20 cellular contexts compared by ENCODE assay signal in the genomic region with DNA sequence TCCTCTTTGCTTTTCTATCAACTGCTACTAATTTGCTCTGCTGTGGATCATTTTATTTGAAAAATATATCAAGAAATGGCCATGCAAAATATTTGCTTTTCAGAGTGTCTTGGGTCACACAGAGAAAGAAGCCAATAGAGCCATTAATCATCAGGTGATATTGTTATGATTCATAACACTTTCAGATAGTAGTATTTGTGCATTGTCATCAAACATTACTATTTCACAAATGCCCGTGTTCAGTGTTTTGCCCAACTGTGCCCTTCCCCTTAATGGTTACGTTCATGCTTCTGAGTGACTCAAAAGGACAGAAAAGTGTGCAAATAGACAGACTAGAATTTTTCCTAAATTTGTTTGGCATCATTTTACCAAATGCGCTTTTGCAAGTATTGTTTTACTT. TPM values are rescaled to one million over a fixed set of nuclear protein-coding genes. Genes with fewer than 3 reads are reported as not detected.
DNase-seq lines count a peak whose midpoint lies in the region; TF ChIP-seq lines count a peak whose summit lies in the region.
"Had no signal": no experiment of that assay in that cellular context is flagged by ENCODE, and none has a peak within 500 bp of the region (broad histone marks: within the 10 kb centered on the region; RNA-seq: fewer than 3 reads in every experiment).

No MANE protein-coding gene starts in this region.

- H3K27me3 ChIP-seq in breast epithelium: peaks cover 0 to 7% of the 10 kb centered on the region in 2 donors
- H3K27me3 ChIP-seq: BE2C; BLaER1 treated with 17β-estradiol and CSF1 and Interleukin-3, amounts not matched to agents 10 nM and 100 nM had no signal

- TF ChIP-seq POLR2A in breast epithelium (IDR thresholded peaks at IDR 0.05): no peak

- H3K27ac Mint-ChIP-seq in MCF 10A (ENCODE audit: low read depth, unreplicated experiment) (peak overlapping the region; percentile 97), glutamatergic neuron (ENCODE audit: unreplicated experiment) (no peak overlapping the region)
- H3K27ac Mint-ChIP-seq: CD14-positive monocyte; CD4-positive, alpha-beta T cell; HFFc6 had no signal

- DNase-seq in MCF 10A (ENCODE audit: unreplicated experiment) (peak; percentile 62), breast epithelium (ENCODE audit: low spot score in 2 of 2) (no peak), RWPE1 (ENCODE audit: low spot score) (peak; percentile 31), epithelial cell of esophagus (ENCODE audit: low read depth) (peak; percentile 62), NCI-H2196 treated with DMSO at 0.1 percent for 48 hours (lab: John Stamatoyannopoulos, UW; ENCODE audit: unreplicated experiment) (no peak), glutamatergic neuron (no peak), DMS153 (lab: John Stamatoyannopoulos, UW) (no peak), activated T-cell treated with anti-CD3 and anti-CD28 coated beads for 4 hours (no peak)
- DNase-seq: ACHN; AML-193; BE2C; CD4-positive, alpha-beta T cell; CD8-positive, alpha-beta memory T cell; DND-41; GOT3; HFFc6 had no signal

- TF ChIP-seq CTCF in MCF 10A (IDR thresholded peaks at IDR 0.05; ENCODE audit: unreplicated experiment) (no peak), breast epithelium (IDR thresholded peaks at IDR 0.05) (no peak), RWPE1 (conservative IDR thresholded peaks at IDR 0.05; ENCODE audit: low read depth) (no peak), epithelial cell of esophagus (IDR thresholded peaks at IDR 0.05; ENCODE audit: insufficient read depth, low read depth, low read length, missing control alignments) (no peak), glutamatergic neuron (IDR thresholded peaks at IDR 0.05; ENCODE audit: partially characterized antibody, unreplicated experiment) (no peak)

- peaks cover 6% of the 10 kb centered on the region for H3K9me3 Mint-ChIP-seq in MCF 10A (ENCODE audit: unreplicated experiment)
- no peaks in the 10 kb centered on the region for H3K9me3 Mint-ChIP-seq in glutamatergic neuron (ENCODE audit: unreplicated experiment)
- H3K9me3 Mint-ChIP-seq: CD4-positive, alpha-beta T cell; HFFc6 had no signal

- peaks cover 10% of the 10 kb centered on the region for H3K36me3 Mint-ChIP-seq in MCF 10A (ENCODE audit: insufficient read depth, unreplicated experiment)
- H3K36me3 Mint-ChIP-seq in glutamatergic neuron (ENCODE audit: unreplicated experiment): no peaks in the 10 kb centered on the region
- H3K36me3 Mint-ChIP-seq: CD14-positive monocyte; CD8-positive, alpha-beta memory T cell had no signal

- no TSS peak for BruUV-seq in MCF 10A (replicated peaks; lab: Mats Ljungman, UMichigan)

- H3K4me1 Mint-ChIP-seq in MCF 10A (ENCODE audit: insufficient read depth, unreplicated experiment) (peaks cover 26% of the 10 kb centered on the region), glutamatergic neuron (ENCODE audit: low read depth, unreplicated experiment) (no peaks in the 10 kb centered on the region)
- H3K4me1 Mint-ChIP-seq: CD14-positive monocyte; CD8-positive, alpha-beta memory T cell had no signal

- H3K4me3 ChIP-seq in breast epithelium (no peak overlapping the region), epithelial cell of esophagus (ENCODE audit: low read length) (no peak overlapping the region)
- H3K4me3 ChIP-seq: BLaER1 treated with 17β-estradiol and CSF1 and Interleukin-3, amounts not matched to agents 10 nM and 100 nM; HAP-1 had no signal

- H3K27ac ChIP-seq in breast epithelium (no peak overlapping the region), RWPE1 (no peak overlapping the region)
- H3K27ac ChIP-seq: 22Rv1; BLaER1 treated with 17β-estradiol and CSF1 and Interleukin-3, amounts not matched to agents 10 nM and 100 nM had no signal

- H3K4me3 Mint-ChIP-seq in MCF 10A (ENCODE audit: unreplicated experiment): no peak overlapping the region
- H3K4me3 Mint-ChIP-seq in glutamatergic neuron (ENCODE audit: unreplicated experiment): no peak overlapping the region
- H3K4me3 Mint-ChIP-seq: CD14-positive monocyte; CD4-positive, alpha-beta T cell; CD8-positive, alpha-beta memory T cell; HFFc6 had no signal

- CTCF ChIA-PET in MCF 10A (lab: Yijun Ruan, JAX): interaction anchor here (0.6 to 5.6 kb wide), 6 partner anchors 9 to 1229 kb away, joined by 3 to 80 read pairs (median 4); no protein-coding TSS in a partner anchor
- CTCF ChIA-PET in RWPE1 (lab: Yijun Ruan, JAX): no interaction called here

- no peaks in the 10 kb centered on the region for H3K27me3 Mint-ChIP-seq in MCF 10A (ENCODE audit: insufficient read depth, unreplicated experiment)
- peaks cover 2% of the 10 kb centered on the region for H3K27me3 Mint-ChIP-seq in glutamatergic neuron (ENCODE audit: unreplicated experiment)

- H3K36me3 ChIP-seq in breast epithelium: no peaks in the 10 kb centered on the region
- H3K36me3 ChIP-seq: BLaER1 treated with 17β-estradiol and CSF1 and Interleukin-3, amounts not matched to agents 10 nM and 100 nM; HAP-1 had no signal

- no peaks in the 10 kb centered on the region for H3K4me1 ChIP-seq in breast epithelium
- H3K4me1 ChIP-seq: BLaER1 treated with 17β-estradiol and CSF1 and Interleukin-3, amounts not matched to agents 10 nM and 100 nM; HAP-1 had no signal

- intact Hi-C loops in MCF 10A (cut with micrococcal nuclease): no loop called here
- intact Hi-C loops in breast epithelium (cut with DNase I; ENCODE audit: low total_unique reads): no loop called here

- no peaks in the 10 kb centered on the region for H3K9me3 ChIP-seq in breast epithelium
- H3K9me3 ChIP-seq: BE2C; BLaER1 treated with 17β-estradiol and CSF1 and Interleukin-3, amounts not matched to agents 10 nM and 100 nM; HAP-1 had no signal

- POLR2A ChIA-PET in MCF 10A (lab: Yijun Ruan, JAX): interaction anchor here (1.1 to 7.1 kb wide), 9 partner anchors 8 to 289 kb away, joined by 3 to 74 read pairs (median 7); a partner anchor contains a TSS
- POLR2A ChIA-PET in RWPE1 (lab: Yijun Ruan, JAX; ENCODE audit: low non-redundant PET): no interaction called here

RNA-seq across cellular contexts. Expression of a gene that starts 46.6 kb away (rescaled TPM):
- total RNA-seq in MCF 10A (2022) (not detected in 2 replicates), breast epithelium (not detected), glutamatergic neuron (ENCODE audit: unreplicated experiment) (101 TPM)
- total RNA-seq: CD4-positive, alpha-beta T cell; CD8-positive, alpha-beta memory T cell; HFFc6 had no signal

Comparison
In these comparisons a context has a peak if more than half of its experiments do, and no peak if none do; other contexts are left out.
1. DNase-seq: peak in MCF 10A (single experiment), RWPE1 (single experiment) and epithelial cell of esophagus (single experiment); none in breast epithelium (0 of 2), NCI-H2196 treated with DMSO at 0.1 percent for 48 hours (single experiment), glutamatergic neuron (single experiment), DMS153 (single experiment) and activated T-cell treated with anti-CD3 and anti-CD28 coated beads for 4 hours (single experiment).
2. RNA of a gene that starts 46.6 kb away (total RNA-seq): 101 TPM in glutamatergic neuron (single experiment); not detected in MCF 10A and not detected in breast epithelium; every median in the first group is over 100 times any median in the second.